In the genomic region with DNA sequence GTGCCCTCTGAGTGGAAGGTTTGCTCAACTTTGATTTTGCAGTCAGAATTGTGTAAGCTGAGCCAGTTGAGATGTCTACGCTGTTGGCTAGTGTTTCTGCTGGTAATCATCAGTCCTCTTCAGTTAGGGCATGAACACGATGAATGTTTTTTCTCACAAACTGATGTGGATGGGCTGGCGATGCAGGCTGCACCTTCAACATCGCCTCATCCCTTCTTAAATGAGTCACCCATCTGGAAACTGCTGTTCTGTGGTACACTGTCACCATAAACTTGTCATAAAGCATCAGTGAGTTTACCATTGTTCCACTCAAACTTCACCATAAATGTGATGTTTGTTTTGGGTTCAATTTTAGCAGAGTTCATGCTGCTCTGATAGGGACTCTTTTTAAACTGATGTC, we compare ENCODE assay signal across 18 cellular contexts.
"Had no signal": no experiment of that assay in that cellular context is flagged by ENCODE, and none has a peak within 500 bp of the region (broad histone marks: within the 10 kb centered on the region; RNA-seq: fewer than 3 reads in every experiment).

No MANE protein-coding gene starts in this region.

- H3K27me3 Mint-ChIP-seq: dendritic cell treated with granulocyte-macrophage colony-stimulating factor and Interleukin-4, amounts not matched to agents 40 ng/mL and 50 ng/mL, for 4 days; natural killer cell treated with Interleukin-12 subunit alpha and Interleukin-12 subunit beta and Interleukin-15 and Interleukin-18, amount 100 ng/mL, for 72 hours; stimulated activated naive B cell treated with anti-CD40 and anti-IgM and Interleukin-4, amounts not matched to agents 10 μg/mL and 1 μg/mL and 100 μg/mL, for 72 hours; T-helper 17 cell had no signal

- H3K4me3 Mint-ChIP-seq: dendritic cell treated with granulocyte-macrophage colony-stimulating factor and Interleukin-4, amounts not matched to agents 40 ng/mL and 50 ng/mL, for 4 days; mesothelial cell of epicardium; natural killer cell treated with Interleukin-12 subunit alpha and Interleukin-12 subunit beta and Interleukin-15 and Interleukin-18, amount 100 ng/mL, for 72 hours; stimulated activated naive B cell treated with anti-CD40 and anti-IgM and Interleukin-4, amounts not matched to agents 10 μg/mL and 1 μg/mL and 100 μg/mL, for 72 hours; T-helper 17 cell had no signal

- H3K9me3 Mint-ChIP-seq: dendritic cell treated with granulocyte-macrophage colony-stimulating factor and Interleukin-4, amounts not matched to agents 40 ng/mL and 50 ng/mL, for 4 days; natural killer cell treated with Interleukin-12 subunit alpha and Interleukin-12 subunit beta and Interleukin-15 and Interleukin-18, amount 100 ng/mL, for 72 hours had no signal

- H3K36me3 Mint-ChIP-seq: natural killer cell treated with Interleukin-12 subunit alpha and Interleukin-12 subunit beta and Interleukin-15 and Interleukin-18, amount 100 ng/mL, for 72 hours had no signal

- H3K4me1 Mint-ChIP-seq: stimulated activated naive B cell treated with anti-CD40 and anti-IgM and Interleukin-4, amounts not matched to agents 10 μg/mL and 1 μg/mL and 100 μg/mL, for 72 hours; T-helper 17 cell had no signal

- DNase-seq: activated CD8-positive, alpha-beta memory T cell treated with anti-CD3 and anti-CD28 coated beads, Interleukin-2, amount 50 U/mL, for 48 hours; activated naive CD4-positive, alpha-beta T cell; adrenal gland; effector memory CD4-positive, alpha-beta T cell; heart right ventricle; left lung; right lobe of liver; SJCRH30; small intestine; stimulated activated CD4-positive, alpha-beta T cell treated with anti-CD3 and anti-CD28 coated beads, Interleukin-4, amount 100 ng/mL, for 4 hours; stimulated activated naive B cell treated with anti-CD40 and anti-IgM and Interleukin-4, amounts not matched to agents 10 μg/mL and 1 μg/mL and 100 μg/mL, for 72 hours; T-helper 17 cell; tibial artery; WERI-Rb-1 had no signal

- H3K27ac Mint-ChIP-seq: dendritic cell treated with granulocyte-macrophage colony-stimulating factor and Interleukin-4, amounts not matched to agents 40 ng/mL and 50 ng/mL, for 4 days; mesothelial cell of epicardium; natural killer cell treated with Interleukin-12 subunit alpha and Interleukin-12 subunit beta and Interleukin-15 and Interleukin-18, amount 100 ng/mL, for 72 hours; stimulated activated naive B cell treated with anti-CD40 and anti-IgM and Interleukin-4, amounts not matched to agents 10 μg/mL and 1 μg/mL and 100 μg/mL, for 72 hours; T-helper 17 cell had no signal

- ATAC-seq: heart right ventricle; left lung; pancreas; right lobe of liver; stimulated activated naive B cell treated with anti-CD40 and anti-IgM and Interleukin-4, amounts not matched to agents 10 μg/mL and 1 μg/mL and 100 μg/mL, for 72 hours; T-helper 17 cell had no signal
